Comparison of ENCODE assay signal across 8 cellular contexts in genomic region chr1:246931549-246932365, GRCh38. TPM values are rescaled to one million over a fixed set of nuclear protein-coding genes. Genes with fewer than 3 reads are reported as not detected.
DNase-seq lines count a peak whose midpoint lies in the region; ATAC-seq and TF ChIP-seq lines count a peak whose summit lies in the region.

A gene with protein sequence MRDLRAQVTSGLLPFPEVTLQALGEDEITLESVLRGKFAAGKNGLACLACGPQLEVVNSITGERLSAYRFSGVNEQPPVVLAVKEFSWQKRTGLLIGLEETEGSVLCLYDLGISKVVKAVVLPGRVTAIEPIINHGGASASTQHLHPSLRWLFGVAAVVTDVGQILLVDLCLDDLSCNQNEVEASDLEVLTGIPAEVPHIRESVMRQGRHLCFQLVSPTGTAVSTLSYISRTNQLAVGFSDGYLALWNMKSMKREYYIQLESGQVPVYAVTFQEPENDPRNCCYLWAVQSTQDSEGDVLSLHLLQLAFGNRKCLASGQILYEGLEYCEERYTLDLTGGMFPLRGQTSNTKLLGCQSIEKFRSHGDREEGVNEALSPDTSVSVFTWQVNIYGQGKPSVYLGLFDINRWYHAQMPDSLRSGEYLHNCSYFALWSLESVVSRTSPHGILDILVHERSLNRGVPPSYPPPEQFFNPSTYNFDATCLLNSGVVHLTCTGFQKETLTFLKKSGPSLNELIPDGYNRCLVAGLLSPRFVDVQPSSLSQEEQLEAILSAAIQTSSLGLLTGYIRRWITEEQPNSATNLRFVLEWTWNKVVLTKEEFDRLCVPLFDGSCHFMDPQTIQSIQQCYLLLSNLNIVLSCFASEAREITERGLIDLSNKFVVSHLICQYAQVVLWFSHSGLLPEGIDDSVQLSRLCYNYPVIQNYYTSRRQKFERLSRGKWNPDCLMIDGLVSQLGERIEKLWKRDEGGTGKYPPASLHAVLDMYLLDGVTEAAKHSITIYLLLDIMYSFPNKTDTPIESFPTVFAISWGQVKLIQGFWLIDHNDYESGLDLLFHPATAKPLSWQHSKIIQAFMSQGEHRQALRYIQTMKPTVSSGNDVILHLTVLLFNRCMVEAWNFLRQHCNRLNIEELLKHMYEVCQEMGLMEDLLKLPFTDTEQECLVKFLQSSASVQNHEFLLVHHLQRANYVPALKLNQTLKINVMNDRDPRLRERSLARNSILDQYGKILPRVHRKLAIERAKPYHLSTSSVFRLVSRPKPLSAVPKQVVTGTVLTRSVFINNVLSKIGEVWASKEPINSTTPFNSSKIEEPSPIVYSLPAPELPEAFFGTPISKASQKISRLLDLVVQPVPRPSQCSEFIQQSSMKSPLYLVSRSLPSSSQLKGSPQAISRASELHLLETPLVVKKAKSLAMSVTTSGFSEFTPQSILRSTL (N-terminal part only) (minus strand): TSS chr1:246931948. CDS start chr1:246918370, 13,578 bp downstream.

- DNase-seq in NCI-H2196 treated with DMSO at 0.1 percent for 48 hours (lab: John Stamatoyannopoulos, UW; ENCODE audit: unreplicated experiment) (peak; percentile 84), breast epithelium (ENCODE audit: low spot score in 2 of 2) (peak; percentile 95)

- intact Hi-C loops in breast epithelium (cut with DNase I; ENCODE audit: low total_unique reads), result no loop called here

- H3K4me1 ChIP-seq in ACC112 (ENCODE audit: control insufficient read depth, insufficient read depth, low read length, unreplicated experiment), result peaks cover 6% of the 10 kb centered on the region
- no peaks in the 10 kb centered on the region for H3K4me1 ChIP-seq in breast epithelium

- peaks cover 41% of the 10 kb centered on the region for H3K79me2 ChIP-seq in ACC112 (ENCODE audit: control insufficient read depth, insufficient read depth, low read length, unreplicated experiment)

- peak within 1 kb of the TSS; percentile 95 for H2AFZ ChIP-seq in ACC112 (ENCODE audit: low read length, unreplicated experiment)

- H3K27me3 ChIP-seq in ACC112 (ENCODE audit: insufficient read depth, low read length), result no peaks in the 10 kb centered on the region
- H3K27me3 ChIP-seq in breast epithelium, result no peaks in the 10 kb centered on the region

- H3K36me3 ChIP-seq in ACC112 (ENCODE audit: insufficient read depth, low read length) (peaks cover 11% of the 10 kb centered on the region), breast epithelium (no peaks in the 10 kb centered on the region)

- peak within 1 kb of the TSS; percentile 89 for H3K27ac ChIP-seq in ACC112 (ENCODE audit: low read depth, low read length)
- H3K27ac ChIP-seq in VCaP, result peak within 1 kb of the TSS; percentile 92
- H3K27ac ChIP-seq in breast epithelium, result peak within 1 kb of the TSS; percentile 91 to 99
- H3K27ac ChIP-seq in skin epidermis, result peak within 1 kb of the TSS; percentile 83 to 98 (median 95)

- TF ChIP-seq CTCF in VCaP (conservative IDR thresholded peaks at IDR 0.05) (no peak), breast epithelium (IDR thresholded peaks at IDR 0.05) (no peak)

- ATAC-seq in GM18870 (IDR thresholded peaks at IDR 0.05; ENCODE audit: unreplicated experiment), result peak; percentile 92
- peak; percentile 91 for ATAC-seq in HG03135 (IDR thresholded peaks at IDR 0.05; ENCODE audit: unreplicated experiment)

- H3K9me3 ChIP-seq in breast epithelium (no peaks in the 10 kb centered on the region), iPS-18c (ENCODE audit: control insufficient read depth, insufficient read depth, low read length) (no peaks in the 10 kb centered on the region)

- peak; percentile 84 for TF ChIP-seq POLR2A in breast epithelium (IDR thresholded peaks at IDR 0.05)

- H3K4me3 ChIP-seq in ACC112 (ENCODE audit: low read depth, low read length) (peak within 1 kb of the TSS; percentile 79), breast epithelium (peak within 1 kb of the TSS; percentile 91 to 97 (median 94)), iPS-18c (ENCODE audit: insufficient read depth, low read depth, low read length) (peak within 1 kb of the TSS; percentile 91), skin epidermis (peak within 1 kb of the TSS; percentile 75 to 99 (median 92))

RNA-seq across cellular contexts. Expression of the gene that starts here (rescaled TPM):
- total RNA-seq in breast epithelium, result 10 to 100 TPM; 44.9 to 82.2 (median 55.9) TPM

Comparison
In these comparisons a context has a peak if more than half of its experiments do, and no peak if none do; other contexts are left out.
1. Peak in every context shown above with its lines: DNase-seq, ATAC-seq, H3K4me3 ChIP-seq and H3K27ac ChIP-seq.